ENCODE assay signal across 14 cellular contexts in the genomic region with DNA sequence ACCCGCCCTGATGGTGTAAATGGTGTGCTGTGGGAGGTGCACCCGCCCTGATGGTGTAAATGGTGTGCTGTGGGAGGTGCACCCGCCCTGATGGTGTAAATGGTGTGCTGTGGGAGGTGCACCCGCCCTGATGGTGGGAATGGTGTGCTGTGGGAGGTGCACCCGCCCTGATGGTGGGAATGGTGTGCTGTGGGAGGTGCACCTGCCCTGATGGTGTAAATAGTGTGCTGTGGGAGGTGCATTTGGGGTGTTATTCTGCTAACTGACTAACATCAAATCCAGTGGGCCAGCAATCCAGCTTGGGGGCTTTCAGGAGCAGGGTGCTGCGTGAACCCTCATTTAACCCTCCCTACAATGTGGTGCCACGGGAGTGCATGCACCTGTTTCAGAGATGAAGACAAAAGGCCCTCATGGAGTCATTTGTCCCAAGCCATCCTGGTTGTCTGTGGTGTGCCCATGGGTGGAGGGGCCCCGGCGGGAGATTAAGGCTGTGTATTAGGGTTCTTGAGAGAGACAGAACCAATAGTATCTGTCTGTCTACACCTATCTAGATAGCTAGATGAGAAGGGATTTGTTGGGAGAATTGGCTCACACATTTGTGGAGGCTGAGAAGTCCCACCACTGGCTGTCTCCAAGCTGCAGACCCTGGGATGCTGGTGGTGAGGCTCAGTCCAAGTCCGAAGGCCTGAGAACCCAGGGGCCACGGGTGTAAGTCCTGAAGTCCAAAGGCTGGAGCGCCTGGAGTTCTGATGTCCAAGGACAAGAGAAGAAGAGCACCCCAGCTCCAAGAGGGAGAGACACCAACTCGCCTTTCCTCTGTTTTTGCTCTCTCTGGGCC. TPM values are rescaled to one million over a fixed set of nuclear protein-coding genes. Genes with fewer than 3 reads are reported as not detected.
DNase-seq lines count a peak whose midpoint lies in the region; TF ChIP-seq lines count a peak whose summit lies in the region.
"Had no signal": no experiment of that assay in that cellular context is flagged by ENCODE, and none has a peak within 500 bp of the region (broad histone marks: within the 10 kb centered on the region; RNA-seq: fewer than 3 reads in every experiment).

No MANE protein-coding gene starts in this region.

- intact Hi-C loops in posterior vena cava (cut with DNase I), result no loop called here

- H3K4me3 ChIP-seq in foreskin fibroblast (ENCODE audit: low read depth in 1 of 2, low read length in 2 of 2), result no peak overlapping the region
- H3K4me3 ChIP-seq: A549 had no signal

- DNase-seq in activated CD8-positive, alpha-beta memory T cell treated with anti-CD3 and anti-CD28 coated beads for 24 hours, result peak; percentile 38
- no peak for DNase-seq in activated CD8-positive, alpha-beta memory T cell treated with anti-CD3 and anti-CD28 coated beads, Interleukin-2, amount 50 U/mL, for 4 hours
- DNase-seq in islet precursor cell (peak; percentile 34), posterior vena cava (ENCODE audit: low spot score) (peak; percentile 67), NCI-H1694 (lab: John Stamatoyannopoulos, UW) (no peak), NCI-H526 treated with DMSO at 0.1 percent for 48 hours (lab: John Stamatoyannopoulos, UW) (no peak), foreskin fibroblast (no peak)
- DNase-seq: AML-193; Caco-2; CD4-positive, alpha-beta T cell; GDM1; GOT3; H7 had no signal

- no peak for TF ChIP-seq CTCF in foreskin fibroblast (IDR thresholded peaks at IDR 0.05; ENCODE audit: low read depth, low read length)

RNA-seq across cellular contexts. Expression of a gene that starts 39.2 kb away (rescaled TPM):
- 10 to 100 TPM; 11.8 to 12.6 TPM for total RNA-seq in posterior vena cava

Comparison
In these comparisons a context has a peak if more than half of its experiments do, and no peak if none do; other contexts are left out.
1. DNase-seq: peak in activated CD8-positive, alpha-beta memory T cell treated with anti-CD3 and anti-CD28 coated beads for 24 hours (single experiment), islet precursor cell (single experiment) and posterior vena cava (single experiment); none in activated CD8-positive, alpha-beta memory T cell treated with anti-CD3 and anti-CD28 coated beads, Interleukin-2, amount 50 U/mL, for 4 hours (single experiment), NCI-H1694 (single experiment), NCI-H526 treated with DMSO at 0.1 percent for 48 hours (single experiment) and foreskin fibroblast (0 of 2).